In genomic region chr6:166441641-166442078, GRCh38 we compare ENCODE assay signal across 1 cellular context.
TF ChIP-seq lines count a peak whose summit lies in the region.

No MANE protein-coding gene starts in this region.

TF ChIP-seq in GM12878, 131 proteins besides CTCF, POLR2A, EP300 and RAD21:
- TF ChIP-seq NKRF (conservative IDR thresholded peaks at IDR 0.05): no peak
- TF ChIP-seq TAF1 (IDR thresholded peaks at IDR 0.05; ENCODE audit: borderline replicate concordance, low read depth, low read length): no peak
- no peak for TF ChIP-seq RBBP5 (conservative IDR thresholded peaks at IDR 0.05)
- TF ChIP-seq SP1 (IDR thresholded peaks at IDR 0.05; ENCODE audit: low read depth, low read length): no peak
- TF ChIP-seq ATF2 (IDR thresholded peaks at IDR 0.05; ENCODE audit: low read length): no peak
- no peak for TF ChIP-seq NR2F1 (conservative IDR thresholded peaks at IDR 0.05)
- TF ChIP-seq SMAD5 (IDR thresholded peaks at IDR 0.05; ENCODE audit: low read depth): no peak
- TF ChIP-seq IKZF1 (conservative IDR thresholded peaks at IDR 0.05): no peak
- TF ChIP-seq MEF2B (IDR thresholded peaks at IDR 0.05; ENCODE audit: partially characterized antibody, poor library complexity, severe bottlenecking): no peak
- no peak for TF ChIP-seq RELA (IDR thresholded peaks at IDR 0.05; ENCODE audit: borderline replicate concordance, partially characterized antibody)
- no peak for TF ChIP-seq BCL3 (IDR thresholded peaks at IDR 0.05; ENCODE audit: borderline replicate concordance, insufficient read depth, low read depth, low read length, poor library complexity, severe bottlenecking)
